8 cellular contexts compared by ENCODE assay signal in the genomic region with DNA sequence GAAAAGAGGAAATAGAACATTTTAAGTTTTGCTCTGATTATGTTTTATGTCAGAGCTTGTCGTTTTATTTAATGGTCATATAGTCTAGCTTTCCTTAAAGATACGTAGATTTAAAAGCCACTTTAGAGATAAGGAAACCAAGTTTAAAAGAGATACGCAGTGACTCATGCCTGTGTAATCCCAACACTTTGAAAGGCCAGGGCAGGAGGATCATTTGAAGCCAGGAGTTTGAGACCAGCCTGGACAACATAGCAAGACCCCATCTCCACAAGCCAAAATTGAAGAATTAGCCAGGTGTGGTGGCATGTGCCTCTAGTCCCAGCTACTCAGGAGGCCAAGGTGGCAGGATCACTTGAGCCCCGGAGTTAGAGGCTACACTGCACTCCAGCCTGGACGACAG. TPM values are rescaled to one million over a fixed set of nuclear protein-coding genes. Genes with fewer than 3 reads are reported as not detected.
DNase-seq lines count a peak whose midpoint lies in the region; ATAC-seq and TF ChIP-seq lines count a peak whose summit lies in the region.

No MANE protein-coding gene starts in this region.

- H3K4me3 ChIP-seq in fibroblast of villous mesenchyme (ENCODE audit: low read depth, low read length), result no peak overlapping the region

- POLR2A ChIA-PET in WTC11 (lab: Charles Lee), result no interaction called here

- H3K27me3 Mint-ChIP-seq in WTC11 (ENCODE audit: low read depth), result no peaks in the 10 kb centered on the region

- ATAC-seq in activated naive CD4-positive, alpha-beta T cell treated with anti-CD3 and anti-CD28 coated beads, Interleukin-2, amount 50 U/mL, for 72 hours, result no peak
- no peak for ATAC-seq in WTC11
- no peak for ATAC-seq in stimulated activated effector memory CD8-positive, alpha-beta T cell treated with anti-CD3 and anti-CD28 coated beads, Interleukin-12 subunit alpha, Interleukin-12 subunit beta, amount 100 ng/mL, for 72 hours
- ATAC-seq in GM19395 (IDR thresholded peaks at IDR 0.05; ENCODE audit: unreplicated experiment), result no peak
- no peak for ATAC-seq in GM21390 (IDR thresholded peaks at IDR 0.05; ENCODE audit: unreplicated experiment)

- H3K4me3 Mint-ChIP-seq in WTC11, result no peak overlapping the region
- H3K4me3 Mint-ChIP-seq in stimulated activated effector memory CD8-positive, alpha-beta T cell treated with anti-CD3 and anti-CD28 coated beads, Interleukin-12 subunit alpha, Interleukin-12 subunit beta, amount 100 ng/mL, for 72 hours, result no peak overlapping the region

- no peak for DNase-seq in activated naive CD4-positive, alpha-beta T cell treated with anti-CD3 and anti-CD28 coated beads, Interleukin-2, amount 50 U/mL, for 72 hours (ENCODE audit: low spot score in 2 of 2)
- DNase-seq in activated naive CD4-positive, alpha-beta T cell treated with Interleukin-2 at 50 U/mL for 16 hours, result no peak
- DNase-seq in WTC11 (ENCODE audit: low spot score) (no peak), fibroblast of villous mesenchyme (ENCODE audit: low read depth) (peak; percentile 75), CD1c-positive myeloid dendritic cell (ENCODE audit: extremely low spot score) (no peak)
- no peak for DNase-seq in stimulated activated effector memory CD8-positive, alpha-beta T cell treated with anti-CD3 and anti-CD28 coated beads, Interleukin-12 subunit alpha, Interleukin-12 subunit beta, amount 100 ng/mL, for 72 hours (ENCODE audit: low spot score in 2 of 2)

- no peaks in the 10 kb centered on the region for H3K9me3 Mint-ChIP-seq in activated naive CD4-positive, alpha-beta T cell treated with anti-CD3 and anti-CD28 coated beads, Interleukin-2, amount 50 U/mL, for 72 hours
- H3K9me3 Mint-ChIP-seq in WTC11, result no peaks in the 10 kb centered on the region
- no peaks in the 10 kb centered on the region for H3K9me3 Mint-ChIP-seq in stimulated activated effector memory CD8-positive, alpha-beta T cell treated with anti-CD3 and anti-CD28 coated beads, Interleukin-12 subunit alpha, Interleukin-12 subunit beta, amount 100 ng/mL, for 72 hours

- H3K36me3 Mint-ChIP-seq in activated naive CD4-positive, alpha-beta T cell treated with anti-CD3 and anti-CD28 coated beads, Interleukin-2, amount 50 U/mL, for 72 hours, result peaks cover 0 to 13% of the 10 kb centered on the region in 2 donors
- H3K36me3 Mint-ChIP-seq in WTC11, result peaks cover 6% of the 10 kb centered on the region
- peaks cover 30% of the 10 kb centered on the region for H3K36me3 Mint-ChIP-seq in stimulated activated effector memory CD8-positive, alpha-beta T cell treated with anti-CD3 and anti-CD28 coated beads, Interleukin-12 subunit alpha, Interleukin-12 subunit beta, amount 100 ng/mL, for 72 hours

- H3K4me1 Mint-ChIP-seq in WTC11, result peaks cover 20% of the 10 kb centered on the region
- peaks cover 40% of the 10 kb centered on the region for H3K4me1 Mint-ChIP-seq in stimulated activated effector memory CD8-positive, alpha-beta T cell treated with anti-CD3 and anti-CD28 coated beads, Interleukin-12 subunit alpha, Interleukin-12 subunit beta, amount 100 ng/mL, for 72 hours

- TF ChIP-seq CTCF in WTC11 (IDR thresholded peaks at IDR 0.05) (no peak), fibroblast of villous mesenchyme (IDR thresholded peaks at IDR 0.05; ENCODE audit: insufficient read depth, low read depth, low read length) (no peak)

- H3K27ac Mint-ChIP-seq in activated naive CD4-positive, alpha-beta T cell treated with anti-CD3 and anti-CD28 coated beads, Interleukin-2, amount 50 U/mL, for 72 hours, result peak overlapping the region; percentile 89 to 91
- H3K27ac Mint-ChIP-seq in WTC11, result no peak overlapping the region
- peak overlapping the region; percentile 88 for H3K27ac Mint-ChIP-seq in stimulated activated effector memory CD8-positive, alpha-beta T cell treated with anti-CD3 and anti-CD28 coated beads, Interleukin-12 subunit alpha, Interleukin-12 subunit beta, amount 100 ng/mL, for 72 hours

- CTCF ChIA-PET in WTC11 (lab: Charles Lee), result interaction anchor here (0.7 to 3.8 kb wide), 4 partner anchors 19 to 68 kb away, joined by 3 to 21 read pairs (median 6); a partner anchor contains a TSS

TF ChIP-seq in WTC11, 78 proteins besides CTCF, POLR2A, EP300 and RAD21:
- TF ChIP-seq, protein P1, sequence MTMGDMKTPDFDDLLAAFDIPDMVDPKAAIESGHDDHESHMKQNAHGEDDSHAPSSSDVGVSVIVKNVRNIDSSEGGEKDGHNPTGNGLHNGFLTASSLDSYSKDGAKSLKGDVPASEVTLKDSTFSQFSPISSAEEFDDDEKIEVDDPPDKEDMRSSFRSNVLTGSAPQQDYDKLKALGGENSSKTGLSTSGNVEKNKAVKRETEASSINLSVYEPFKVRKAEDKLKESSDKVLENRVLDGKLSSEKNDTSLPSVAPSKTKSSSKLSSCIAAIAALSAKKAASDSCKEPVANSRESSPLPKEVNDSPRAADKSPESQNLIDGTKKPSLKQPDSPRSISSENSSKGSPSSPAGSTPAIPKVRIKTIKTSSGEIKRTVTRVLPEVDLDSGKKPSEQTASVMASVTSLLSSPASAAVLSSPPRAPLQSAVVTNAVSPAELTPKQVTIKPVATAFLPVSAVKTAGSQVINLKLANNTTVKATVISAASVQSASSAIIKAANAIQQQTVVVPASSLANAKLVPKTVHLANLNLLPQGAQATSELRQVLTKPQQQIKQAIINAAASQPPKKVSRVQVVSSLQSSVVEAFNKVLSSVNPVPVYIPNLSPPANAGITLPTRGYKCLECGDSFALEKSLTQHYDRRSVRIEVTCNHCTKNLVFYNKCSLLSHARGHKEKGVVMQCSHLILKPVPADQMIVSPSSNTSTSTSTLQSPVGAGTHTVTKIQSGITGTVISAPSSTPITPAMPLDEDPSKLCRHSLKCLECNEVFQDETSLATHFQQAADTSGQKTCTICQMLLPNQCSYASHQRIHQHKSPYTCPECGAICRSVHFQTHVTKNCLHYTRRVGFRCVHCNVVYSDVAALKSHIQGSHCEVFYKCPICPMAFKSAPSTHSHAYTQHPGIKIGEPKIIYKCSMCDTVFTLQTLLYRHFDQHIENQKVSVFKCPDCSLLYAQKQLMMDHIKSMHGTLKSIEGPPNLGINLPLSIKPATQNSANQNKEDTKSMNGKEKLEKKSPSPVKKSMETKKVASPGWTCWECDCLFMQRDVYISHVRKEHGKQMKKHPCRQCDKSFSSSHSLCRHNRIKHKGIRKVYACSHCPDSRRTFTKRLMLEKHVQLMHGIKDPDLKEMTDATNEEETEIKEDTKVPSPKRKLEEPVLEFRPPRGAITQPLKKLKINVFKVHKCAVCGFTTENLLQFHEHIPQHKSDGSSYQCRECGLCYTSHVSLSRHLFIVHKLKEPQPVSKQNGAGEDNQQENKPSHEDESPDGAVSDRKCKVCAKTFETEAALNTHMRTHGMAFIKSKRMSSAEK (CRISPR knock-in tag; IDR thresholded peaks at IDR 0.05; ENCODE audit: borderline replicate concordance), result 0 out of 2 replicates have a peak, but pooled peaks have one; percentile 56
- TF ChIP-seq JUN (CRISPR knock-in tag; IDR thresholded peaks at IDR 0.05) (no peak), ZNF416 (CRISPR knock-in tag; IDR thresholded peaks at IDR 0.05) (no peak), ZNF121 (CRISPR knock-in tag; IDR thresholded peaks at IDR 0.05) (peak; percentile 98)
- TF ChIP-seq, protein P2, sequence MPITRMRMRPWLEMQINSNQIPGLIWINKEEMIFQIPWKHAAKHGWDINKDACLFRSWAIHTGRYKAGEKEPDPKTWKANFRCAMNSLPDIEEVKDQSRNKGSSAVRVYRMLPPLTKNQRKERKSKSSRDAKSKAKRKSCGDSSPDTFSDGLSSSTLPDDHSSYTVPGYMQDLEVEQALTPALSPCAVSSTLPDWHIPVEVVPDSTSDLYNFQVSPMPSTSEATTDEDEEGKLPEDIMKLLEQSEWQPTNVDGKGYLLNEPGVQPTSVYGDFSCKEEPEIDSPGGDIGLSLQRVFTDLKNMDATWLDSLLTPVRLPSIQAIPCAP (CRISPR knock-in tag; IDR thresholded peaks at IDR 0.05), result no peak

RNA-seq across cellular contexts. Expression of a gene that starts 19.6 kb away (rescaled TPM):
- total RNA-seq in activated naive CD4-positive, alpha-beta T cell treated with anti-CD3 and anti-CD28 coated beads, Interleukin-2, amount 50 U/mL, for 72 hours, result 100 to 1,000 TPM in 1 of 2 donors, 10 to 100 TPM in 1; 66.5 to 101 TPM
- total RNA-seq in WTC11 (2021), result 97.9 to 107 TPM (median 107 TPM) in 3 replicates
- 36.1 and 49.2 TPM in 2 replicates for total RNA-seq in fibroblast of villous mesenchyme

RNA-seq across cellular contexts. Expression of a gene that starts 44.0 kb away (rescaled TPM):
- 10 to 100 TPM; 26.6 to 33.7 TPM for total RNA-seq in activated naive CD4-positive, alpha-beta T cell treated with anti-CD3 and anti-CD28 coated beads, Interleukin-2, amount 50 U/mL, for 72 hours
- total RNA-seq in WTC11 (2021) (20.7 to 21.3 TPM (median 21.2 TPM) in 3 replicates), fibroblast of villous mesenchyme (16.1 and 26.8 TPM in 2 replicates)

RNA-seq across cellular contexts. Expression of a gene that starts 44.2 kb away (rescaled TPM):
- 10 to 100 TPM; 60.7 to 64.8 TPM for total RNA-seq in activated naive CD4-positive, alpha-beta T cell treated with anti-CD3 and anti-CD28 coated beads, Interleukin-2, amount 50 U/mL, for 72 hours
- total RNA-seq in WTC11 (2021) (64.4 to 76.1 TPM (median 67.3 TPM) in 3 replicates), fibroblast of villous mesenchyme (9.0 and 14.2 TPM in 2 replicates)

RNA-seq across cellular contexts. Expression of a gene that starts 58.0 kb away (rescaled TPM):
- 1 to 10 TPM; 1.6 to 8.9 TPM for total RNA-seq in activated naive CD4-positive, alpha-beta T cell treated with anti-CD3 and anti-CD28 coated beads, Interleukin-2, amount 50 U/mL, for 72 hours
- 5.8 to 6.7 TPM (median 6.5 TPM) in 3 replicates for total RNA-seq in WTC11 (2021)
- total RNA-seq in fibroblast of villous mesenchyme, result 120 and 198 TPM in 2 replicates
